In the genomic region with DNA sequence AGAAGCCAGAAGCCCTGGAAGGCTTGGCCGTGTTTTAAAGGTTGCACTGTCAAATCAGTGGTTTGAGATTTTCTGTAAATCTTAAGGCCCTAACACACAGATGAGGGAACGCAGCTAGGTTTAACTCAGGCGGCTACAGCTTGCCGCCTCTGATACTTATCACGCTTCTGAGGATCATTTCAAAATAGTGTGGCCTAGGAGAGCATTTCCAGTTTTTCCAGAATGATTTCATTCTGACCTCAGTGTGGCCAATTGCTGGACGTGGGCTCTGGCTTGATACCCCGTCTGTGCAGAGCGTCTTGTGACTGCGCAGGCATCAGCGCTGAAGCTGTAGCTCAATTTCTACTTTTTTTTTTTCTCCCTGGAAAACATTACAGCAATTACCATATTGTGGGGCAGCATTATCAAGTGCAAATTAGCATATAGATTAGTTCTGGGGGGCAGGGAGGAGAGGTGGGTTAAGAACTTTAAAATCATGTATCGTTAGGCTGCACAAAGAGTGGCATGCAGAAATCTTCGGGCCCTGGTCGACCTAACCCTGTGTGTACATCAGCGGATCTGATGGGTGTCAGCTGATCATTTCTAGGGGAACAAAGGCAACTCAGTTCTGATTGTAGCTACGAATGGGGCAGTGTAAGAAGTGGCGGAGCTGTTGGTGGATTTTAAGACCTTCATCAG, we compare ENCODE assay signal across 34 cellular contexts.
"Had no signal": no experiment of that assay in that cellular context is flagged by ENCODE, and none has a peak within 500 bp of the region (broad histone marks: within the 10 kb centered on the region; RNA-seq: fewer than 3 reads in every experiment).

No MANE protein-coding gene starts in this region.

- H3K9me3 Mint-ChIP-seq: activated B cell treated with CpG ODN at 0.5 μM for 24 hours; activated CD4-positive, alpha-beta memory T cell treated with anti-CD3 and anti-CD28 coated beads for 36 hours; activated naive CD4-positive, alpha-beta T cell treated with anti-CD3 and anti-CD28 coated beads, Interleukin-2, amount 10 ng/mL, durations not matched to agents 7 days and 5 days; activated naive CD8-positive, alpha-beta T cell treated with anti-CD3 and anti-CD28 coated beads, Interleukin-2, amount 50 U/mL, for 24 hours had no signal

- H3K4me3 Mint-ChIP-seq: activated B cell treated with CpG ODN at 0.5 μM for 24 hours; activated CD4-positive, alpha-beta memory T cell treated with anti-CD3 and anti-CD28 coated beads for 36 hours; activated CD8-positive, alpha-beta memory T cell treated with anti-CD3 and anti-CD28 coated beads, Interleukin-2, amount 10 ng/mL, durations not matched to agents 7 days and 5 days; activated naive CD4-positive, alpha-beta T cell treated with anti-CD3 and anti-CD28 coated beads, Interleukin-2, amount 10 ng/mL, durations not matched to agents 7 days and 5 days; activated naive CD8-positive, alpha-beta T cell; activated naive CD8-positive, alpha-beta T cell treated with anti-CD3 and anti-CD28 coated beads, Interleukin-2, amount 50 U/mL, for 24 hours had no signal

- H3K27ac Mint-ChIP-seq: activated B cell treated with CpG ODN at 0.5 μM for 24 hours; activated CD4-positive, alpha-beta memory T cell treated with anti-CD3 and anti-CD28 coated beads for 36 hours; activated CD8-positive, alpha-beta memory T cell treated with anti-CD3 and anti-CD28 coated beads, Interleukin-2, amount 10 ng/mL, durations not matched to agents 7 days and 5 days; activated naive CD4-positive, alpha-beta T cell treated with anti-CD3 and anti-CD28 coated beads, Interleukin-2, amount 10 ng/mL, durations not matched to agents 7 days and 5 days; activated naive CD8-positive, alpha-beta T cell; activated naive CD8-positive, alpha-beta T cell treated with anti-CD3 and anti-CD28 coated beads, Interleukin-2, amount 50 U/mL, for 24 hours had no signal

- H3K27ac ChIP-seq: RWPE1, VCaP had no signal

- H3K36me3 Mint-ChIP-seq: activated CD4-positive, alpha-beta memory T cell treated with anti-CD3 and anti-CD28 coated beads for 36 hours; activated CD8-positive, alpha-beta memory T cell treated with anti-CD3 and anti-CD28 coated beads, Interleukin-2, amount 10 ng/mL, durations not matched to agents 7 days and 5 days; activated naive CD4-positive, alpha-beta T cell treated with anti-CD3 and anti-CD28 coated beads, Interleukin-2, amount 10 ng/mL, durations not matched to agents 7 days and 5 days; activated naive CD8-positive, alpha-beta T cell; brain had no signal

- ATAC-seq: activated CD8-positive, alpha-beta memory T cell treated with anti-CD3 and anti-CD28 coated beads, Interleukin-2, amount 10 ng/mL, durations not matched to agents 7 days and 5 days; activated naive CD8-positive, alpha-beta T cell treated with anti-CD3 and anti-CD28 coated beads, Interleukin-2, amount 50 U/mL, for 24 hours; PC-3; Right ventricle myocardium inferior had no signal

- H3K4me1 Mint-ChIP-seq: activated B cell treated with CpG ODN at 0.5 μM for 24 hours; activated CD8-positive, alpha-beta memory T cell treated with anti-CD3 and anti-CD28 coated beads, Interleukin-2, amount 10 ng/mL, durations not matched to agents 7 days and 5 days; activated naive CD4-positive, alpha-beta T cell treated with anti-CD3 and anti-CD28 coated beads, Interleukin-2, amount 10 ng/mL, durations not matched to agents 7 days and 5 days; activated naive CD8-positive, alpha-beta T cell treated with anti-CD3 and anti-CD28 coated beads, Interleukin-2, amount 50 U/mL, for 24 hours had no signal

- H3K27me3 Mint-ChIP-seq: brain had no signal

- DNase-seq: activated B cell treated with CpG ODN at 0.5 μM for 24 hours; activated CD4-positive, alpha-beta memory T cell treated with anti-CD3 and anti-CD28 coated beads for 36 hours; activated CD4-positive, alpha-beta T cell treated with anti-CD3 and anti-CD28 coated beads for 4 hours; activated CD4-positive, alpha-beta T cell treated with anti-CD3 and anti-CD28 coated beads, Interleukin-2, amount 50 U/mL, for 1 hour; activated CD4-positive, CD25-positive, alpha-beta regulatory T cell treated with anti-CD3 and anti-CD28 coated beads, Interleukin-2, amount 50 U/mL, for 72 hours; activated CD8-positive, alpha-beta memory T cell treated with anti-CD3 and anti-CD28 coated beads for 24 hours; activated CD8-positive, alpha-beta memory T cell treated with anti-CD3 and anti-CD28 coated beads, Interleukin-2, amount 10 ng/mL, durations not matched to agents 7 days and 5 days; activated CD8-positive, alpha-beta memory T cell treated with anti-CD3 and anti-CD28 coated beads, Interleukin-2, amount 50 U/mL, for 48 hours; activated effector memory CD4-positive, alpha-beta T cell treated with Interleukin-2 at 50 U/mL for 16 hours; activated naive CD4-positive, alpha-beta T cell treated with anti-CD3 and anti-CD28 coated beads, Interleukin-2, amount 10 ng/mL, durations not matched to agents 7 days and 5 days; activated naive CD8-positive, alpha-beta T cell treated with anti-CD3 and anti-CD28 coated beads, Interleukin-2, amount 50 U/mL, for 24 hours; activated T-cell treated with anti-CD3 and anti-CD28 coated beads, Interleukin-2, amount 50 U/mL, for 48 hours; anterior cingulate cortex; caudate nucleus; Karpas-422; NCI-H1105; NCI-H1417 treated with DMSO at 0.1 percent for 48 hours; NCI-H187 treated with DMSO at 0.1 percent for 48 hours; NCI-H2081 treated with DMSO at 0.1 percent for 48 hours; NCI-H226; NCI-H446 treated with DMSO at 0.1 percent for 48 hours; NCI-H524; NK-92 treated with Interleukin-12 subunit alpha and Interleukin-12 subunit beta, amount 100 ng/mL, for 24 hours; PC-3; SIG-M5; SW 1271; T-helper 1 cell; T-helper 2 cell; T-helper 9 cell had no signal
